Comparison of ENCODE assay signal across 30 cellular contexts in genomic region chr17:28053725-28054124, GRCh38. TPM values are rescaled to one million over a fixed set of nuclear protein-coding genes. Genes with fewer than 3 reads are reported as not detected.
DNase-seq lines count a peak whose midpoint lies in the region; ATAC-seq and TF ChIP-seq lines count a peak whose summit lies in the region.
"Had no signal": no experiment of that assay in that cellular context is flagged by ENCODE, and none has a peak within 500 bp of the region (broad histone marks: within the 10 kb centered on the region; RNA-seq: fewer than 3 reads in every experiment).

No MANE protein-coding gene starts in this region.

- ATAC-seq in HG02852 (IDR thresholded peaks at IDR 0.05; ENCODE audit: unreplicated experiment) (no peak), GM19023 (IDR thresholded peaks at IDR 0.05; ENCODE audit: unreplicated experiment) (no peak)
- ATAC-seq: activated CD4-positive, CD25-positive, alpha-beta regulatory T cell treated with anti-CD3 and anti-CD28 coated beads, Interleukin-2, amount 50 U/mL, for 24 hours; activated T-cell treated with anti-CD3 and anti-CD28 coated beads, Interleukin-2, amount 50 U/mL, for 72 hours; gastrocnemius medialis; left cardiac atrium; T-cell had no signal

- H3K36me3 ChIP-seq in left ventricle myocardium inferior (no peaks in the 10 kb centered on the region), OCI-LY3 (replicated peaks; ENCODE audit: low read depth, low read length) (no peaks in the 10 kb centered on the region)
- H3K36me3 ChIP-seq: gastrocnemius medialis, neural progenitor cell, pancreas, tibial nerve had no signal

- no peak overlapping the region for H2AFZ ChIP-seq in OCI-LY3 (ENCODE audit: low read depth, low read length)
- H2AFZ ChIP-seq: GM23248, neural progenitor cell had no signal

- H4K20me1 ChIP-seq in OCI-LY3 (ENCODE audit: insufficient read depth, low read length) = peaks cover 8% of the 10 kb centered on the region

- peak overlapping the region; percentile 66 for H3K4me2 ChIP-seq in OCI-LY3 (ENCODE audit: low read length)
- H3K4me2 ChIP-seq: KMS-11 had no signal

- H3K27ac ChIP-seq in left ventricle myocardium inferior (replicated peaks) (peak overlapping the region; percentile 5), OCI-LY3 (ENCODE audit: low read length) (peak overlapping the region; percentile 22; the same call in 1 of the 2 replicates), substantia nigra (ENCODE audit: low read depth, low read length, poor library complexity, severe bottlenecking) (peak overlapping the region; percentile 53), coronary artery (no peak overlapping the region)
- H3K27ac ChIP-seq: gastrocnemius medialis, GM23248, HL-60, KMS-11, skin epidermis had no signal

- H3K9me3 ChIP-seq in left ventricle myocardium inferior (replicated peaks) = no peaks in the 10 kb centered on the region
- H3K9me3 ChIP-seq in OCI-LY3 (ENCODE audit: insufficient read depth, low read length) = no peaks in the 10 kb centered on the region
- H3K9me3 ChIP-seq: gastrocnemius medialis, pancreas, tibial nerve had no signal

- intact Hi-C loops in left ventricle myocardium inferior (cut with micrococcal nuclease) (no loop called here), cardiac septum (cut with DNase I) (no loop called here)

- H3K27me3 ChIP-seq in left ventricle myocardium inferior (ENCODE audit: low read depth) (no peaks in the 10 kb centered on the region), OCI-LY3 (ENCODE audit: low read depth, low read length) (no peaks in the 10 kb centered on the region)
- H3K27me3 ChIP-seq: gastrocnemius medialis, neural progenitor cell, pancreas, tibial nerve had no signal

- H3K4me1 ChIP-seq in left ventricle myocardium inferior (peaks cover 87% of the 10 kb centered on the region), OCI-LY3 (ENCODE audit: low read length) (peaks cover 62% of the 10 kb centered on the region)

- H3K4me3 ChIP-seq in left ventricle myocardium inferior (no peak overlapping the region), OCI-LY3 (ENCODE audit: low read length) (peak overlapping the region; percentile 19), coronary artery (no peak overlapping the region)
- H3K4me3 ChIP-seq: gastrocnemius medialis, GM23248, neural progenitor cell, pancreas, skin epidermis, tibial nerve had no signal

- TF ChIP-seq CTCF in left ventricle myocardium inferior (IDR thresholded peaks at IDR 0.05; ENCODE audit: borderline replicate concordance) (no peak), OCI-LY3 (IDR thresholded peaks at IDR 0.05; ENCODE audit: low read depth, low read length) (no peak), coronary artery (IDR thresholded peaks at IDR 0.05) (no peak)

- DNase-seq in left ventricle myocardium inferior = no peak
- DNase-seq in cardiac septum (ENCODE audit: low spot score) = no peak
- DNase-seq in germinal center (ENCODE audit: low spot score) = peak; percentile 43
- no peak for DNase-seq in substantia nigra (lab: John Stamatoyannopoulos, UW)
- DNase-seq in coronary artery (ENCODE audit: low spot score) = no peak
- DNase-seq: activated CD4-positive, alpha-beta T cell treated with anti-CD3 and anti-CD28 coated beads, Interleukin-2, amount 50 U/mL, for 4 hours; activated naive CD4-positive, alpha-beta T cell; activated T-cell treated with anti-CD3 and anti-CD28 coated beads, Interleukin-2, amount 50 U/mL, for 72 hours; CD4-positive, alpha-beta T cell; dermis blood vessel endothelial cell; gastrocnemius medialis; hypothalamus; immature natural killer cell; left cardiac atrium; mammary epithelial cell; NCI-H226; NCI-H774; pancreas; retina; T-cell had no signal

- no peak overlapping the region for H3K9ac ChIP-seq in OCI-LY3 (ENCODE audit: low read length)
- H3K9ac ChIP-seq: GM23248, KMS-11, neural progenitor cell had no signal

- H3K79me2 ChIP-seq in OCI-LY3 (ENCODE audit: low read length) = peaks cover 52% of the 10 kb centered on the region

RNA-seq across cellular contexts. Expression of gene NLK, which starts 11.2 kb away (rescaled TPM):
- total RNA-seq in left ventricle myocardium inferior (26.3 TPM), cardiac septum (21.4 TPM)

Comparison
In these comparisons a context has a peak if more than half of its experiments do, and no peak if none do; other contexts are left out.
1. H3K27ac ChIP-seq: peak in left ventricle myocardium inferior (single experiment), OCI-LY3 (single experiment) and substantia nigra (single experiment); none in coronary artery (0 of 2).